ENCODE assay signal across 1 cellular context in genomic region chr15:99565281-99566156, GRCh38.
TF ChIP-seq lines count a peak whose summit lies in the region.

MEF2A (plus strand) TSS chr15:99565984; CDS start chr15:99633120, 67,136 bp downstream.

TF ChIP-seq in K562, 482 proteins besides CTCF, POLR2A, EP300 and RAD21 (continued from another document and continues in another):
- TF ChIP-seq RNF219 (CRISPR knock-in tag; IDR thresholded peaks at IDR 0.05): no peak
- TF ChIP-seq KDM5B (IDR thresholded peaks at IDR 0.05; ENCODE audit: insufficient replicate concordance, low read depth, low read length): peak; percentile 58
- peak; percentile 80 for TF ChIP-seq KLF16 (IDR thresholded peaks at IDR 0.05)
- peak; percentile 71 for TF ChIP-seq GATAD2B (IDR thresholded peaks at IDR 0.05; ENCODE audit: borderline replicate concordance)
- TF ChIP-seq IRF9 (tag; IDR thresholded peaks at IDR 0.05): no peak
- no peak for TF ChIP-seq ZNF408 (CRISPR knock-in tag; IDR thresholded peaks at IDR 0.05; ENCODE audit: low read depth)
- peak in 1 of 2 experiments; percentile 65; a peak in 1 of 3 replicates for TF ChIP-seq CBX3 (IDR thresholded peaks at IDR 0.05; ENCODE audit: borderline replicate concordance in 1 of 2, low read length in 2 of 2)
- no peak for TF ChIP-seq FOXO4 (CRISPR knock-in tag; IDR thresholded peaks at IDR 0.05)
- TF ChIP-seq ARID4B (CRISPR knock-in tag; IDR thresholded peaks at IDR 0.05): no peak
- TF ChIP-seq TBL1XR1 (IDR thresholded peaks at IDR 0.05; ENCODE audit: low read length in 2 of 2): no peak
- TF ChIP-seq ZNF778 (CRISPR knock-in tag; IDR thresholded peaks at IDR 0.05): no peak
- no peak; the same call in 1 of the 2 replicates for TF ChIP-seq JUN (IDR thresholded peaks at IDR 0.05; ENCODE audit: borderline replicate concordance, low read depth, low read length)
- no peak for TF ChIP-seq JUN (CRISPR knock-in tag; IDR thresholded peaks at IDR 0.05; ENCODE audit: borderline replicate concordance)
- no peak for TF ChIP-seq BCL6 (CRISPR knock-in tag; IDR thresholded peaks at IDR 0.05)
- no peak for TF ChIP-seq ZBTB12 (CRISPR knock-in tag; IDR thresholded peaks at IDR 0.05)
- TF ChIP-seq PHB (CRISPR knock-in tag; IDR thresholded peaks at IDR 0.05): no peak
- TF ChIP-seq ZNF511 (CRISPR knock-in tag; IDR thresholded peaks at IDR 0.05): 0 out of 2 replicates have a peak, but pooled peaks have one; percentile 35
- no peak for TF ChIP-seq NR0B1 (IDR thresholded peaks at IDR 0.05; ENCODE audit: partially characterized antibody)
- peak; percentile 87 for TF ChIP-seq TARDBP (IDR thresholded peaks at IDR 0.05)
- TF ChIP-seq ZNF41 (CRISPR knock-in tag; conservative IDR thresholded peaks at IDR 0.05): no peak
- TF ChIP-seq PHB2 (IDR thresholded peaks at IDR 0.05; ENCODE audit: low read depth): no peak
- no peak for TF ChIP-seq ZNF75A (CRISPR knock-in tag; IDR thresholded peaks at IDR 0.05)
- TF ChIP-seq SOX6 (IDR thresholded peaks at IDR 0.05): 0 out of 2 replicates have a peak, but pooled peaks have one; percentile 19
- TF ChIP-seq PRPF4 (IDR thresholded peaks at IDR 0.05; ENCODE audit: insufficient read depth, low read depth, low read length, poor library complexity, severe bottlenecking): no peak
- no peak for TF ChIP-seq ZNF655 (CRISPR knock-in tag; IDR thresholded peaks at IDR 0.05)
- peak; percentile 30 for TF ChIP-seq CHD1 (IDR thresholded peaks at IDR 0.05; ENCODE audit: low read length)
- no peak for TF ChIP-seq ZNF780A (CRISPR knock-in tag; IDR thresholded peaks at IDR 0.05)
- no peak for TF ChIP-seq SRSF1 (IDR thresholded peaks at IDR 0.05; ENCODE audit: low read depth, low read length)
- no peak for TF ChIP-seq ZNF507 (tag; conservative IDR thresholded peaks at IDR 0.05)
- TF ChIP-seq ZKSCAN8 (CRISPR knock-in tag; IDR thresholded peaks at IDR 0.05): no peak
- TF ChIP-seq SNRNP70 (optimal IDR thresholded peaks at IDR 0.05; ENCODE audit: low read depth, low read length): no peak
- no peak for TF ChIP-seq MED1 (CRISPR knock-in tag; IDR thresholded peaks at IDR 0.05; ENCODE audit: borderline replicate concordance)
- TF ChIP-seq SLC30A9 (CRISPR knock-in tag; IDR thresholded peaks at IDR 0.05): no peak
- no peak for TF ChIP-seq FOXJ2 (tag; IDR thresholded peaks at IDR 0.05)
- no peak for TF ChIP-seq DDX20 (tag; IDR thresholded peaks at IDR 0.05; ENCODE audit: low read depth)
- TF ChIP-seq ZNF23 (CRISPR knock-in tag; IDR thresholded peaks at IDR 0.05): no peak
- no peak for TF ChIP-seq HOXB6 (CRISPR knock-in tag; IDR thresholded peaks at IDR 0.05; ENCODE audit: borderline replicate concordance)
- TF ChIP-seq ZEB2 (IDR thresholded peaks at IDR 0.05): peak; percentile 63; the same call in 1 of the 2 replicates
- TF ChIP-seq NCOA2 (IDR thresholded peaks at IDR 0.05; ENCODE audit: partially characterized antibody in 2 of 2): no peak
- peak; percentile 58; the same call in 1 of the 2 replicates for TF ChIP-seq REST (CRISPR knock-in tag; IDR thresholded peaks at IDR 0.05; ENCODE audit: low read depth)
- TF ChIP-seq CC2D1A (IDR thresholded peaks at IDR 0.05): no peak
- TF ChIP-seq BRD9 (IDR thresholded peaks at IDR 0.05; ENCODE audit: low read depth, partially characterized antibody): peak; percentile 62
- no peak for TF ChIP-seq ZFP1 (CRISPR knock-in tag; IDR thresholded peaks at IDR 0.05)
- TF ChIP-seq SMARCA4 (IDR thresholded peaks at IDR 0.05): peak; percentile 47; the same call in 1 of the 2 replicates
- TF ChIP-seq MEF2A (IDR thresholded peaks at IDR 0.05; ENCODE audit: control insufficient read depth, low read depth, low read length): peak; percentile 99
- TF ChIP-seq CREB5 (CRISPR knock-in tag; IDR thresholded peaks at IDR 0.05): no peak
- no peak for TF ChIP-seq MCM2 (IDR thresholded peaks at IDR 0.05; ENCODE audit: low read depth)
- TF ChIP-seq BCOR (IDR thresholded peaks at IDR 0.05): peak; percentile 66; the same call in 1 of the 2 replicates
- TF ChIP-seq HDAC3 (IDR thresholded peaks at IDR 0.05; ENCODE audit: borderline replicate concordance, partially characterized antibody): no peak
